Comparison of ENCODE assay signal across 28 cellular contexts in the genomic region with DNA sequence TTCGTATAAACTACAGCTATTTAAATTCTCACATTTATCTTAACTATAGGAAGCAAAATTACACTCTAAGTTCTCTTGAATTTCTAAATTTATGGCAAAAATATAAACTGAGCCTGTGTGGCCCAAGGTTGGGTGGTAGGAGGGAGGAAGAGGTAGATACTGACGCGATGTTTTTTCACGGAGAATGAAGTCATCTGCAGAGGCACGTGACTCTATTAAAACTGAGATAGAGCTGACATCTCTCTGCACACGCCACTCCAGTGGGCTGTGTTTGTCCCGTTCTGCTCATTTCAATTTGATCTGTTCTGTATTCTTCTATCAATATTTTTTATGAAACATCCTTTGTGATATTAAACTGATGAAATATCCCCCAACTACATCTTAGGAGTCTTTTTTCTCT.
"Had no signal": no experiment of that assay in that cellular context is flagged by ENCODE, and none has a peak within 500 bp of the region (broad histone marks: within the 10 kb centered on the region; RNA-seq: fewer than 3 reads in every experiment).

No MANE protein-coding gene starts in this region.

- H3K4me3 Mint-ChIP-seq: activated CD8-positive, alpha-beta T cell treated with anti-CD3 and anti-CD28 coated beads for 36 hours; activated naive CD4-positive, alpha-beta T cell treated with anti-CD3 and anti-CD28 coated beads for 36 hours; activated naive CD8-positive, alpha-beta T cell treated with anti-CD3 and anti-CD28 coated beads for 36 hours; activated naive CD8-positive, alpha-beta T cell treated with anti-CD3 and anti-CD28 coated beads, Interleukin-2, amount 50 U/mL, for 24 hours; activated T-cell treated with anti-CD3 and anti-CD28 coated beads, Interleukin-2, amount 50 U/mL, for 4 hours; activated T-helper 17 cell treated with anti-CD3 and anti-CD28 coated beads, Interleukin-2, amount 50 U/mL, for 72 hours; effector memory CD8-positive, alpha-beta T cell had no signal

- H3K4me1 ChIP-seq: adrenal gland, body of pancreas, esophagus muscularis mucosa had no signal

- H3K27me3 Mint-ChIP-seq: activated T-helper 17 cell treated with anti-CD3 and anti-CD28 coated beads, Interleukin-2, amount 50 U/mL, for 72 hours had no signal

- H3K4me3 ChIP-seq: adrenal gland, body of pancreas, esophagus muscularis mucosa had no signal

- H3K36me3 Mint-ChIP-seq: activated naive CD8-positive, alpha-beta T cell treated with anti-CD3 and anti-CD28 coated beads for 36 hours had no signal

- DNase-seq: activated CD4-positive, alpha-beta T cell treated with anti-CD3 and anti-CD28 coated beads for 4 hours; activated CD4-positive, alpha-beta T cell treated with anti-CD3 and anti-CD28 coated beads, Interleukin-2, amount 50 U/mL, for 1 hour; activated CD4-positive, alpha-beta T cell treated with anti-CD3 and anti-CD28 coated beads, Interleukin-2, amount 50 U/mL, for 48 hours; activated CD4-positive, CD25-positive, alpha-beta regulatory T cell; activated CD4-positive, CD25-positive, alpha-beta regulatory T cell treated with anti-CD3 and anti-CD28 coated beads, Interleukin-2, amount 50 U/mL, for 72 hours; activated CD8-positive, alpha-beta memory T cell treated with anti-CD3 and anti-CD28 coated beads for 24 hours; activated CD8-positive, alpha-beta T cell treated with anti-CD3 and anti-CD28 coated beads for 36 hours; activated effector memory CD4-positive, alpha-beta T cell treated with Interleukin-2 at 50 U/mL for 16 hours; activated gamma-delta T cell treated with Interleukin-2 at 50 U/mL for 16 hours; activated naive CD4-positive, alpha-beta T cell treated with anti-CD3 and anti-CD28 coated beads for 36 hours; activated naive CD8-positive, alpha-beta T cell treated with anti-CD3 and anti-CD28 coated beads for 36 hours; activated naive CD8-positive, alpha-beta T cell treated with anti-CD3 and anti-CD28 coated beads, Interleukin-2, amount 50 U/mL, for 24 hours; activated T-cell treated with anti-CD3 and anti-CD28 coated beads, Interleukin-2, amount 50 U/mL, for 4 hours; amygdala; aorta; body of pancreas; cortex of kidney; dermis blood vessel endothelial cell; effector CD4-positive, alpha-beta T cell; effector memory CD8-positive, alpha-beta T cell; erythroblast; foreskin melanocyte; T-helper 1 cell; T-helper 2 cell had no signal

- H3K9me3 ChIP-seq: adrenal gland, body of pancreas, esophagus muscularis mucosa had no signal

- H3K9me3 Mint-ChIP-seq: activated CD8-positive, alpha-beta T cell treated with anti-CD3 and anti-CD28 coated beads for 36 hours; activated T-cell treated with anti-CD3 and anti-CD28 coated beads, Interleukin-2, amount 50 U/mL, for 4 hours; activated T-helper 17 cell treated with anti-CD3 and anti-CD28 coated beads, Interleukin-2, amount 50 U/mL, for 72 hours; effector memory CD8-positive, alpha-beta T cell had no signal

- H3K36me3 ChIP-seq: adrenal gland, esophagus muscularis mucosa had no signal

- H3K27ac Mint-ChIP-seq: activated CD8-positive, alpha-beta T cell treated with anti-CD3 and anti-CD28 coated beads for 36 hours; activated naive CD4-positive, alpha-beta T cell treated with anti-CD3 and anti-CD28 coated beads for 36 hours; activated naive CD8-positive, alpha-beta T cell treated with anti-CD3 and anti-CD28 coated beads for 36 hours; activated naive CD8-positive, alpha-beta T cell treated with anti-CD3 and anti-CD28 coated beads, Interleukin-2, amount 50 U/mL, for 24 hours; activated T-helper 17 cell treated with anti-CD3 and anti-CD28 coated beads, Interleukin-2, amount 50 U/mL, for 72 hours; effector memory CD8-positive, alpha-beta T cell had no signal

- FAIRE-seq: colon had no signal

- H3K27ac ChIP-seq: adrenal gland, body of pancreas, esophagus muscularis mucosa had no signal

- H3K27me3 ChIP-seq: adrenal gland, body of pancreas had no signal

- ATAC-seq: activated CD8-positive, alpha-beta T cell treated with anti-CD3 and anti-CD28 coated beads for 36 hours; activated naive CD8-positive, alpha-beta T cell treated with anti-CD3 and anti-CD28 coated beads, Interleukin-2, amount 50 U/mL, for 24 hours; activated T-helper 17 cell treated with anti-CD3 and anti-CD28 coated beads, Interleukin-2, amount 50 U/mL, for 72 hours; body of pancreas; effector memory CD8-positive, alpha-beta T cell had no signal
